8 cellular contexts compared by ENCODE assay signal in the genomic region with DNA sequence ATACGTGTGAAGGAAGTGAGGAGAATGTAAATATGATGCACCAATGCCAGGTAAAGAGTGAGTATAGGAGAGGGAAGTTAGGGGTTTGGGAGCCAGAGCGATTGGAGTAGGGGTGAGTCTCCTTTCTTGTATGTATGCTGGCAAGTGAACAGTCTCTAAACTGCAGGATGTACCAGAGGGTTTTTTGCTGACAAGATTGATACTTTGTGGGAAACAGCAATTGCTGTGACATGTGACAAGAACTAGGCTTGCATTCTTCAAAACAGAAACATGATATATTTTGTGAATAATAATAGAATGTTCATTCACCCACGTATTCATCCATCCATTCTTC. TPM values are rescaled to one million over a fixed set of nuclear protein-coding genes. Genes with fewer than 3 reads are reported as not detected.
A peak's percentile ranks its signal among the peaks of the same experiment; 100 is the strongest.
DNase-seq lines count a peak whose midpoint lies in the region; ATAC-seq, FAIRE-seq and TF ChIP-seq lines count a peak whose summit lies in the region.

No MANE protein-coding gene starts in this region.

- peak overlapping the region; percentile 80 for H3K27ac ChIP-seq in RWPE1

- no peaks in the 10 kb centered on the region for H3K9me3 Mint-ChIP-seq in neural crest cell

- H3K36me3 Mint-ChIP-seq in neural crest cell (ENCODE audit: low read depth): no peaks in the 10 kb centered on the region

- ATAC-seq in HG02840 (IDR thresholded peaks at IDR 0.05; ENCODE audit: low FRiP score, unreplicated experiment): peak; percentile 23

- POLR2A ChIA-PET in RWPE1 (lab: Yijun Ruan, JAX; ENCODE audit: low non-redundant PET): no interaction called here

- no peak for TF ChIP-seq CTCF in RWPE1 (conservative IDR thresholded peaks at IDR 0.05; ENCODE audit: low read depth)
- no peak for TF ChIP-seq CTCF in epithelial cell of proximal tubule (conservative IDR thresholded peaks at IDR 0.05; ENCODE audit: low read depth, low read length)
- TF ChIP-seq CTCF in neural crest cell (conservative IDR thresholded peaks at IDR 0.05): no peak

- no peaks in the 10 kb centered on the region for H3K27me3 Mint-ChIP-seq in neural crest cell (ENCODE audit: low read depth)

- peaks cover 7% of the 10 kb centered on the region for H3K4me1 Mint-ChIP-seq in neural crest cell

- CTCF ChIA-PET in RWPE1 (lab: Yijun Ruan, JAX): no interaction called here

- H3K4me3 ChIP-seq in epithelial cell of proximal tubule (ENCODE audit: low read depth, low read length): peak overlapping the region; percentile 76

- DNase-seq in NCI-H510A treated with DMSO at 0.1 percent for 48 hours (lab: John Stamatoyannopoulos, UW) (peak; percentile 35), NCI-H510A (lab: John Stamatoyannopoulos, UW) (no peak), RWPE1 (ENCODE audit: low spot score) (no peak), epithelial cell of proximal tubule (ENCODE audit: low read depth) (no peak), neural crest cell (ENCODE audit: low read depth, low spot score) (no peak), HK-2 (ENCODE audit: unreplicated experiment) (no peak), GM12891 (ENCODE audit: insufficient read length, low spot score) (no peak)

- peak overlapping the region; percentile 99 for H3K27ac Mint-ChIP-seq in neural crest cell (ENCODE audit: unreplicated experiment)

- H3K4me3 Mint-ChIP-seq in neural crest cell: peak overlapping the region; percentile 93

- no peak for FAIRE-seq in GM12891 (lab: Jason Lieb, UNC)

- no peak for TF ChIP-seq POLR2A in GM12891 (IDR thresholded peaks at IDR 0.05; ENCODE audit: low read depth, low read length)

TF ChIP-seq in GM12891, 5 proteins besides CTCF, POLR2A, EP300 and RAD21:
- TF ChIP-seq SPI1 (IDR thresholded peaks at IDR 0.05; ENCODE audit: low read depth, low read length) (no peak), PAX5 (IDR thresholded peaks at IDR 0.05; ENCODE audit: insufficient read depth, low read length, severe bottlenecking) (no peak), TAF1 (IDR thresholded peaks at IDR 0.05; ENCODE audit: low read depth, low read length) (no peak), POU2F2 (IDR thresholded peaks at IDR 0.05; ENCODE audit: low read depth, low read length) (no peak), POLR2AphosphoS5 (IDR thresholded peaks at IDR 0.05; ENCODE audit: low read depth, low read length) (no peak)

RNA-seq across cellular contexts. Expression of gene CHIC1, which starts 0.7 kb away (rescaled TPM):
- total RNA-seq in epithelial cell of proximal tubule (4.0 and 6.1 TPM in 2 replicates), neural crest cell (8.1 and 8.5 TPM in 2 replicates)
- polyA plus RNA-seq in GM12891 (2012; ENCODE audit: low read depth, missing spikeins): 3.6 TPM
